17 cellular contexts compared by ENCODE assay signal in genomic region chr16:22381392-22381791, GRCh38.
"Had no signal": no experiment of that assay in that cellular context is flagged by ENCODE, and none has a peak within 500 bp of the region (broad histone marks: within the 10 kb centered on the region; RNA-seq: fewer than 3 reads in every experiment).

No MANE protein-coding gene starts in this region.

- H3K27me3 Mint-ChIP-seq: effector memory CD8-positive, alpha-beta T cell; stimulated activated naive B cell treated with anti-CD40 and anti-IgM and Interleukin-4, amounts not matched to agents 10 μg/mL and 1 μg/mL and 100 μg/mL, for 72 hours had no signal

- H3K36me3 ChIP-seq: right atrium auricular region, SJCRH30, transverse colon had no signal

- H3K36me3 Mint-ChIP-seq: stimulated activated naive B cell treated with anti-CD40 and anti-IgM and Interleukin-4, amounts not matched to agents 10 μg/mL and 1 μg/mL and 100 μg/mL, for 72 hours had no signal

- H3K9me3 Mint-ChIP-seq: activated T-helper 2 cell treated with anti-CD3 and anti-CD28 coated beads, Interferon-gamma antibody, Interleukin-2, Interleukin-4, amounts not matched to agents 10 μg/mL and 5 μg/mL and 100 μg/mL, durations not matched to agents 14 hours and 24 hours and 36 hours; dendritic cell treated with granulocyte-macrophage colony-stimulating factor and Interleukin-4, amounts not matched to agents 40 ng/mL and 50 ng/mL, for 4 days; effector memory CD8-positive, alpha-beta T cell; nephron progenitor cell; stimulated activated naive B cell treated with anti-CD40 and anti-IgM and Interleukin-4, amounts not matched to agents 10 μg/mL and 1 μg/mL and 100 μg/mL, for 72 hours had no signal

- H3K4me3 ChIP-seq: right atrium auricular region, SJCRH30, transverse colon had no signal

- H3K27ac ChIP-seq: epithelial cell of prostate, right atrium auricular region, SJCRH30, transverse colon had no signal

- ATAC-seq: activated CD4-positive, CD25-positive, alpha-beta regulatory T cell treated with anti-CD3 and anti-CD28 coated beads, Interleukin-2, amount 50 U/mL, for 24 hours; effector memory CD8-positive, alpha-beta T cell; stimulated activated naive B cell treated with anti-CD40 and anti-IgM and Interleukin-4, amounts not matched to agents 10 μg/mL and 1 μg/mL and 100 μg/mL, for 72 hours had no signal

- DNase-seq: effector memory CD8-positive, alpha-beta T cell; foreskin melanocyte; head of caudate nucleus; nephron progenitor cell; occipital lobe; SJCRH30; stimulated activated CD4-positive, alpha-beta T cell treated with anti-CD3 and anti-CD28 coated beads, Interleukin-15, amount 100 ng/mL, for 24 hours; stimulated activated CD4-positive, alpha-beta T cell treated with anti-CD3 and anti-CD28 coated beads, Interleukin-4, amount 100 ng/mL, for 1 hour; stimulated activated naive B cell treated with anti-CD40 and anti-IgM and Interleukin-4, amounts not matched to agents 10 μg/mL and 1 μg/mL and 100 μg/mL, for 72 hours; T-helper 9 cell; transverse colon had no signal

- H3K4me1 ChIP-seq: right atrium auricular region, SJCRH30, transverse colon had no signal

- H3K27ac Mint-ChIP-seq: activated T-helper 2 cell treated with anti-CD3 and anti-CD28 coated beads, Interferon-gamma antibody, Interleukin-2, Interleukin-4, amounts not matched to agents 10 μg/mL and 5 μg/mL and 100 μg/mL, durations not matched to agents 14 hours and 24 hours and 36 hours; dendritic cell treated with granulocyte-macrophage colony-stimulating factor and Interleukin-4, amounts not matched to agents 40 ng/mL and 50 ng/mL, for 4 days; effector memory CD8-positive, alpha-beta T cell; nephron progenitor cell; progenitor cell of endocrine pancreas; stimulated activated naive B cell treated with anti-CD40 and anti-IgM and Interleukin-4, amounts not matched to agents 10 μg/mL and 1 μg/mL and 100 μg/mL, for 72 hours had no signal

- H3K27me3 ChIP-seq: right atrium auricular region, SJCRH30, transverse colon had no signal

- H3K9me3 ChIP-seq: right atrium auricular region, SJCRH30, transverse colon had no signal

- H3K4me1 Mint-ChIP-seq: nephron progenitor cell; stimulated activated naive B cell treated with anti-CD40 and anti-IgM and Interleukin-4, amounts not matched to agents 10 μg/mL and 1 μg/mL and 100 μg/mL, for 72 hours had no signal

- H3K4me3 Mint-ChIP-seq: dendritic cell treated with granulocyte-macrophage colony-stimulating factor and Interleukin-4, amounts not matched to agents 40 ng/mL and 50 ng/mL, for 4 days; effector memory CD8-positive, alpha-beta T cell; nephron progenitor cell; stimulated activated naive B cell treated with anti-CD40 and anti-IgM and Interleukin-4, amounts not matched to agents 10 μg/mL and 1 μg/mL and 100 μg/mL, for 72 hours had no signal
